In the genomic region with DNA sequence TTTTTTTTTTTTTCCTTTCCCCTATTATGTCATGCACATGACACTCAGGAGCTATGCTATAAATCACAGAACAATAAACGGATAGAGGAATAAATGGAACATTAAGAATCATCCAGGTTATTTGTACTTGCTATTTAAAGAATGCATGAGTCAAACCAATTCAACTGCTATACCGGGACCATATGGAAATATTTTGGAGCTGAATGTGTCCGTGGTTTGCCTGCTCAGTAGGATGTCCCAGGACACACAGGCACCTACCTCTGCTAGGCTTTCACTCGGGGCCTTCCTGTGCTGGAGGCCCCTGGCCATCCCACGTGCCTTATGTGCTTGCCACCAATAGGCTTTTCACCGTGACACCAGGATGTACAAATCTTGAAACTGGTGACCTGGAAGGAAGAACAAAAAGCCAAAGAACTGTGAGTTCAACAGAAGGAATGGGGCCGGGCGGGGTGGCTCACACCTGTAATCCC, we compare ENCODE assay signal across 9 cellular contexts. TPM values are rescaled to one million over a fixed set of nuclear protein-coding genes. Genes with fewer than 3 reads are reported as not detected.
DNase-seq lines count a peak whose midpoint lies in the region; ATAC-seq lines count a peak whose summit lies in the region.
"Had no signal": no experiment of that assay in that cellular context is flagged by ENCODE, and none has a peak within 500 bp of the region (broad histone marks: within the 10 kb centered on the region; RNA-seq: fewer than 3 reads in every experiment).

No MANE protein-coding gene starts in this region.

- ATAC-seq in HG03521 (IDR thresholded peaks at IDR 0.05; ENCODE audit: unreplicated experiment) = no peak

- peak overlapping the region; percentile 58 for H3K27ac ChIP-seq in mesodermal cell (ENCODE audit: low read depth, low read length, severe bottlenecking)

- H3K4me1 ChIP-seq in mesodermal cell (ENCODE audit: control insufficient read depth, insufficient read depth, low read length, poor library complexity, severe bottlenecking) = peaks cover 56% of the 10 kb centered on the region

- no peak overlapping the region for H3K4me3 ChIP-seq in mesodermal cell (ENCODE audit: extremely low read depth, insufficient read depth, low read length, poor library complexity, severe bottlenecking)

- H3K36me3 ChIP-seq in mesodermal cell (ENCODE audit: control insufficient read depth, insufficient read depth, low read length) = no peaks in the 10 kb centered on the region

- DNase-seq in AG20443 (ENCODE audit: low spot score) (peak; percentile 69), LoVo (ENCODE audit: low spot score) (peak; percentile 52), cerebellar cortex (ENCODE audit: low spot score) (peak; percentile 66), NCI-H2081 treated with DMSO at 0.1 percent for 48 hours (lab: John Stamatoyannopoulos, UW) (no peak), UCSD-AML1 (lab: John Stamatoyannopoulos, UW; ENCODE audit: unreplicated experiment) (no peak)
- DNase-seq in activated effector memory CD4-positive, alpha-beta T cell treated with Interleukin-2 at 50 U/mL for 16 hours = no peak
- DNase-seq: activated CD8-positive, alpha-beta memory T cell treated with anti-CD3 and anti-CD28 coated beads, Interleukin-2, amount 50 U/mL, for 4 hours had no signal

- no peaks in the 10 kb centered on the region for H3K9me3 ChIP-seq in mesodermal cell (ENCODE audit: control insufficient read depth, low read length)

- WGBS in mesodermal cell (ENCODE audit: insufficient coverage in 2 of 2), 2 experiments = 73 to 80% methylated on average over 5 to 7 of the region's 8 CpGs

RNA-seq across cellular contexts. Expression of a gene that starts 15.3 kb away (rescaled TPM):
- 203 TPM for polyA plus RNA-seq in mesodermal cell (2013, experiment 1 of 2)
- 152 TPM for polyA plus RNA-seq in mesodermal cell (2013, experiment 2 of 2)

Comparison
In these comparisons a context has a peak if more than half of its experiments do, and no peak if none do; other contexts are left out.
1. DNase-seq: peak in AG20443 (single experiment), LoVo (single experiment) and cerebellar cortex (single experiment); none in activated effector memory CD4-positive, alpha-beta T cell treated with Interleukin-2 at 50 U/mL for 16 hours (single experiment), NCI-H2081 treated with DMSO at 0.1 percent for 48 hours (single experiment) and UCSD-AML1 (single experiment).